Comparison of ENCODE assay signal across 10 cellular contexts in genomic region chr1:200242379-200243041, GRCh38.
A peak's percentile ranks its signal among the peaks of the same experiment; 100 is the strongest.
DNase-seq lines count a peak whose midpoint lies in the region; ATAC-seq and TF ChIP-seq lines count a peak whose summit lies in the region.
"Had no signal": no experiment of that assay in that cellular context is flagged by ENCODE, and none has a peak within 500 bp of the region (broad histone marks: within the 10 kb centered on the region; RNA-seq: fewer than 3 reads in every experiment).

No MANE protein-coding gene starts in this region.

- no peaks in the 10 kb centered on the region for H3K9me3 ChIP-seq in HAP-1
- no peaks in the 10 kb centered on the region for H3K9me3 ChIP-seq in gastroesophageal sphincter

- no peaks in the 10 kb centered on the region for H3K36me3 ChIP-seq in HAP-1 (replicated peaks)
- no peaks in the 10 kb centered on the region for H3K36me3 ChIP-seq in gastroesophageal sphincter

- H3K27me3 ChIP-seq in HAP-1 (ENCODE audit: low read depth): no peaks in the 10 kb centered on the region
- H3K27me3 ChIP-seq in gastroesophageal sphincter: no peaks in the 10 kb centered on the region

- no peak for TF ChIP-seq POLR2A in gastroesophageal sphincter (IDR thresholded peaks at IDR 0.05)

- H3K4me1 ChIP-seq in HAP-1: peaks cover 15% of the 10 kb centered on the region
- peaks cover 0 to 16% (median 2%) of the 10 kb centered on the region in 3 donors for H3K4me1 ChIP-seq in gastroesophageal sphincter

- H3K27ac ChIP-seq in gastroesophageal sphincter: peak overlapping the region in 3 of 4 donors; percentile 32 to 41 (median 37)

- DNase-seq in HAP-1 (ENCODE audit: low spot score in 2 of 2) (peak; percentile 90 to 97), NCI-H510A treated with DMSO at 0.1 percent for 48 hours (lab: John Stamatoyannopoulos, UW) (peak; percentile 83), retina (peak; percentile 61), T-helper 1 cell (no peak), cerebellar nuclear complex (lab: John Stamatoyannopoulos, UW) (no peak)
- DNase-seq: T-helper 2 cell had no signal

- no peak for TF ChIP-seq CTCF in gastroesophageal sphincter (IDR thresholded peaks at IDR 0.05)

- ATAC-seq in gastroesophageal sphincter: no peak
- no peak for ATAC-seq in HG03095 (IDR thresholded peaks at IDR 0.05; ENCODE audit: unreplicated experiment)
- no peak for ATAC-seq in GM19452 (IDR thresholded peaks at IDR 0.05; ENCODE audit: unreplicated experiment)
- ATAC-seq: GM12878 had no signal

- in situ Hi-C loops in HAP-1 (cut with MboI; ENCODE audit: low sequenced_read_pairs): no loop called here

- no peak for TF ChIP-seq EP300 in gastroesophageal sphincter (IDR thresholded peaks at IDR 0.05)

- peak overlapping the region; percentile 23 for H3K4me3 ChIP-seq in HAP-1
- peak overlapping the region; percentile 17 to 19 for H3K4me3 ChIP-seq in gastroesophageal sphincter
- H3K4me3 ChIP-seq: GM12878 had no signal

- 6% methylated on average over 8 to 10 of the region's 10 CpGs for WGBS in gastroesophageal sphincter (ENCODE audit: low coverage in 1 of 2), 2 donors

Comparison
In these comparisons a context has a peak if more than half of its experiments do, and no peak if none do; other contexts are left out.
1. DNase-seq: peak in HAP-1 (2 of 2), NCI-H510A treated with DMSO at 0.1 percent for 48 hours (single experiment) and retina (single experiment); none in T-helper 1 cell (0 of 5) and cerebellar nuclear complex (0 of 2).